Comparison of ENCODE assay signal across 22 cellular contexts in the genomic region with DNA sequence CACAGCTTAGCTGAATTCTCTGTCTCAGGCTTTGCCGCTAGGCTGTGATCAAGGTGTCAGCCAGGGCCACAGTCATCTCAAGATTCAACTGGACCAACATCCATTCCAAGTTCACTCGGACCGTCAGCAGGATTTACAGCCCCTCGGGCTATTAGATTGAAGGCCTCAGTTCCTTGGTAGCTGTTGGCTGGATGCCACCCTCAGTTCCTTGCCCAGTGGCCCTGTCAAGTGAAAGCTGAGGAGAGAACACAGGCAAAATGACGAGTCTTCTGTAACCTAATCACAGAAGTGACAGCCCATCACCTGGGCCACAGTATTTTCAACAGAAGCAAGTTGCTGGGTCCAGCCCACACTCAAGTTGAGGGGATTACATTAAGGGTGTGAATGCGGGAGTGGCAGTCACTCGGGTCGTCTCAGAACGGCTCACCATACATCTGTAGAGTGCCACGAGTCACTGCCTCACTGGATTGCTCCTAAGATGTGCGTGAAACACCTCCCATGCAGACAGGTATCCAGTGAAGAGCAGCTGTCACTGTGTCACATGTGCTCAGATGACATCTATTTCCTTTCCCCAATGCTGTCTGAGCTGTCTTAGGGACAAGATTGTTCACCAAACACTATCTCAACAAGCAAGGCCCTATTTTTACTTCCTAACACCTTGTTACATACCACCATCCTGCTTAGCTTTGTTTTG.
"Had no signal": no experiment of that assay in that cellular context is flagged by ENCODE, and none has a peak within 500 bp of the region (broad histone marks: within the 10 kb centered on the region; RNA-seq: fewer than 3 reads in every experiment).

No MANE protein-coding gene starts in this region.

- H3K9me3 Mint-ChIP-seq: activated CD4-positive, alpha-beta T cell treated with anti-CD3 and anti-CD28 coated beads, Interleukin-2, amount 10 ng/mL, durations not matched to agents 7 days and 5 days; natural killer cell treated with Interleukin-12 subunit alpha and Interleukin-12 subunit beta and Interleukin-15 and Interleukin-18, amount 100 ng/mL, for 72 hours had no signal

- H3K36me3 ChIP-seq: adrenal gland, breast epithelium had no signal

- H3K27ac ChIP-seq: breast epithelium, sigmoid colon, spleen, tibial nerve had no signal

- H3K36me3 Mint-ChIP-seq: natural killer cell treated with Interleukin-12 subunit alpha and Interleukin-12 subunit beta and Interleukin-15 and Interleukin-18, amount 100 ng/mL, for 72 hours had no signal

- DNase-seq: activated CD4-positive, alpha-beta T cell treated with anti-CD3 and anti-CD28 coated beads, Interleukin-2, amount 10 ng/mL, durations not matched to agents 7 days and 5 days; activated CD4-positive, CD25-positive, alpha-beta regulatory T cell; activated CD8-positive, alpha-beta memory T cell treated with anti-CD3 and anti-CD28 coated beads for 24 hours; activated CD8-positive, alpha-beta memory T cell treated with anti-CD3 and anti-CD28 coated beads, Interleukin-2, amount 50 U/mL, for 48 hours; activated naive CD4-positive, alpha-beta T cell; effector CD4-positive, alpha-beta T cell; left ventricle myocardium superior; mesendoderm; sigmoid colon; spleen; stimulated activated CD4-positive, alpha-beta T cell treated with anti-CD3 and anti-CD28 coated beads, Interleukin-4, amount 100 ng/mL, for 4 hours; stimulated activated naive CD4-positive, alpha-beta T cell treated with Interleukin-2 at 50 U/mL for 16 hours; T-helper 1 cell; T-helper 9 cell had no signal

- H3K27ac Mint-ChIP-seq: activated CD4-positive, alpha-beta T cell treated with anti-CD3 and anti-CD28 coated beads, Interleukin-2, amount 10 ng/mL, durations not matched to agents 7 days and 5 days; natural killer cell treated with Interleukin-12 subunit alpha and Interleukin-12 subunit beta and Interleukin-15 and Interleukin-18, amount 100 ng/mL, for 72 hours had no signal

- H3K27me3 ChIP-seq: adrenal gland, breast epithelium, sigmoid colon, spleen, tibial nerve had no signal

- H3K4me1 ChIP-seq: breast epithelium had no signal

- H3K9me3 ChIP-seq: adrenal gland, breast epithelium, sigmoid colon, spleen, tibial nerve had no signal

- H3K4me3 ChIP-seq: adrenal gland, breast epithelium, sigmoid colon, spleen, tibial nerve had no signal

- FAIRE-seq: astrocyte, urothelium cell line had no signal

- ATAC-seq: esophagus mucosa, left ventricle myocardium superior, SK-N-SH treated with all-trans-retinoic acid at 6 μM for 48 hours had no signal

- H3K4me3 Mint-ChIP-seq: activated CD4-positive, alpha-beta T cell treated with anti-CD3 and anti-CD28 coated beads, Interleukin-2, amount 10 ng/mL, durations not matched to agents 7 days and 5 days; natural killer cell treated with Interleukin-12 subunit alpha and Interleukin-12 subunit beta and Interleukin-15 and Interleukin-18, amount 100 ng/mL, for 72 hours had no signal

- H3K27me3 Mint-ChIP-seq: activated CD4-positive, alpha-beta T cell treated with anti-CD3 and anti-CD28 coated beads, Interleukin-2, amount 10 ng/mL, durations not matched to agents 7 days and 5 days; natural killer cell treated with Interleukin-12 subunit alpha and Interleukin-12 subunit beta and Interleukin-15 and Interleukin-18, amount 100 ng/mL, for 72 hours had no signal
